12 cellular contexts compared by ENCODE assay signal in the genomic region with DNA sequence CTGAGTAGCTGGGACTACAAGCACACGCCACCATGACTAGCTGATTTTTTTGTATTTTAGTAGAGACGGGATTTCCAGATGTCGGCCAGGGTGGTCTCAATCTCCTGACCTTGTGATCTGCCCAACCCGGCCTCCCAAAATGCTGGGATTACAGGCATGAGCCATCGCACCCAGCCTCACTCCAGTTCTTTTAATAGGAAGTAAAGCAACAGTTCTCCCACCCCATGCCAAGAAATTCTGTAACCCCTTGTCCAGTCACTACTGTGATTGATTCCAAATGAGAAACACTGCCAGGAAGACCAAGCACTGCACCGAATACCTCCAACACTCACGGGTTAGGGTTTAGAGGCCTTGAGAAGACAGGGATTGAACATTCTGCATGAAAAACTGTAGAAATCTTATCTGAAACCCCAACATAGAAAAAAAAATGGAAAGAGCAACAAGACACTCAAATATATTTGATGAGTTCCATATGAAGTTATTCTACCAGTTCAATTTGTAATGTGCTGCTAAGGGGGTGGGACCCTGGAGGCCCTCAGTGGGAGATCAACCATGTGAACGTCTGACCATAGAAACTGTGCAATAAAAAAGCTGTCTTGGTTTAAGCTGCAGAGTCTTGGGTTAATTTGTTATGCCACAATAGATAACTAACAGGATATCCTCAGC. TPM values are rescaled to one million over a fixed set of nuclear protein-coding genes. Genes with fewer than 3 reads are reported as not detected.
A peak's percentile ranks its signal among the peaks of the same experiment; 100 is the strongest.
DNase-seq lines count a peak whose midpoint lies in the region; TF ChIP-seq lines count a peak whose summit lies in the region.
"Had no signal": no experiment of that assay in that cellular context is flagged by ENCODE, and none has a peak within 500 bp of the region (broad histone marks: within the 10 kb centered on the region; RNA-seq: fewer than 3 reads in every experiment).

No MANE protein-coding gene starts in this region.

- H3K4me1 Mint-ChIP-seq in nephron = peaks cover 61% of the 10 kb centered on the region

- H3K9me3 ChIP-seq in adipocyte (ENCODE audit: control insufficient read depth, low read length) (no peaks in the 10 kb centered on the region), uterus (no peaks in the 10 kb centered on the region)

- intact Hi-C loops in uterus (cut with DNase I; ENCODE audit: low total_unique reads) = no loop called here

- H3K4me3 ChIP-seq in adipocyte (ENCODE audit: low read length) (peak overlapping the region; percentile 51), fibroblast of mammary gland (ENCODE audit: control insufficient read depth, low read depth, low read length) (no peak overlapping the region), uterus (no peak overlapping the region)
- H3K4me3 ChIP-seq: skin epidermis had no signal

- H3K27me3 Mint-ChIP-seq in nephron (ENCODE audit: low read depth) = no peaks in the 10 kb centered on the region

- H3K27me3 ChIP-seq in adipocyte (replicated peaks; ENCODE audit: control insufficient read depth, insufficient read depth, low read length) = no peaks in the 10 kb centered on the region
- H3K27me3 ChIP-seq in uterus = no peaks in the 10 kb centered on the region

- peak overlapping the region; percentile 97 to 99 (median 99) for H3K27ac Mint-ChIP-seq in nephron

- no peaks in the 10 kb centered on the region for H3K36me3 Mint-ChIP-seq in nephron (ENCODE audit: low read depth)

- no peak for TF ChIP-seq POLR2A in uterus (IDR thresholded peaks at IDR 0.05)

- DNase-seq in adipocyte (ENCODE audit: low read depth) (peak; percentile 69), fibroblast of mammary gland (ENCODE audit: low read depth) (peak; percentile 92), uterus (peak; percentile 68 to 71), SKM-1 (lab: John Stamatoyannopoulos, UW; ENCODE audit: unreplicated experiment) (no peak), AML-193 (lab: John Stamatoyannopoulos, UW) (no peak), NCI-H510A treated with DMSO at 0.1 percent for 48 hours (lab: John Stamatoyannopoulos, UW) (no peak), SW480 (ENCODE audit: low spot score) (no peak)
- DNase-seq: dermis blood vessel endothelial cell, GOT3, NCI-H1930 had no signal

- peak overlapping the region; percentile 76 for H3K9ac ChIP-seq in adipocyte (ENCODE audit: low read length)

- H3K4me1 ChIP-seq in adipocyte (ENCODE audit: control insufficient read depth, insufficient read depth, low read length) (peaks cover 34% of the 10 kb centered on the region), uterus (peaks cover 7 to 13% of the 10 kb centered on the region in 2 donors)

- no peak for TF ChIP-seq CTCF in fibroblast of mammary gland (conservative IDR thresholded peaks at IDR 0.05; ENCODE audit: control insufficient read depth, insufficient read depth, low read depth, low read length)
- no peak for TF ChIP-seq CTCF in nephron (IDR thresholded peaks at IDR 0.05; ENCODE audit: unreplicated experiment in 3 of 3)
- no peak for TF ChIP-seq CTCF in uterus (IDR thresholded peaks at IDR 0.05)

- H3K36me3 ChIP-seq in adipocyte (ENCODE audit: control insufficient read depth, insufficient read depth, low read length, severe bottlenecking) (no peaks in the 10 kb centered on the region), uterus (no peaks in the 10 kb centered on the region)

- no peaks in the 10 kb centered on the region for H3K9me3 Mint-ChIP-seq in nephron

- peak overlapping the region; percentile 83 to 88 for H3K27ac ChIP-seq in uterus

- H3K4me3 Mint-ChIP-seq in nephron = peak overlapping the region; percentile 6 to 35 (median 30)

RNA-seq across cellular contexts. Expression of a gene that starts 48.2 kb away (rescaled TPM):
- 100 to 1,000 TPM in 1 of 4 donors, 10 to 100 TPM in 3; 41.5 to 112 (median 57.8) TPM for total RNA-seq in uterus

Comparison
In these comparisons a context has a peak if more than half of its experiments do, and no peak if none do; other contexts are left out.
1. DNase-seq: peak in adipocyte (single experiment), fibroblast of mammary gland (single experiment) and uterus (2 of 2); none in SKM-1 (single experiment), AML-193 (0 of 2), NCI-H510A treated with DMSO at 0.1 percent for 48 hours (single experiment) and SW480 (single experiment).